ENCODE assay signal across 8 cellular contexts in the genomic region with DNA sequence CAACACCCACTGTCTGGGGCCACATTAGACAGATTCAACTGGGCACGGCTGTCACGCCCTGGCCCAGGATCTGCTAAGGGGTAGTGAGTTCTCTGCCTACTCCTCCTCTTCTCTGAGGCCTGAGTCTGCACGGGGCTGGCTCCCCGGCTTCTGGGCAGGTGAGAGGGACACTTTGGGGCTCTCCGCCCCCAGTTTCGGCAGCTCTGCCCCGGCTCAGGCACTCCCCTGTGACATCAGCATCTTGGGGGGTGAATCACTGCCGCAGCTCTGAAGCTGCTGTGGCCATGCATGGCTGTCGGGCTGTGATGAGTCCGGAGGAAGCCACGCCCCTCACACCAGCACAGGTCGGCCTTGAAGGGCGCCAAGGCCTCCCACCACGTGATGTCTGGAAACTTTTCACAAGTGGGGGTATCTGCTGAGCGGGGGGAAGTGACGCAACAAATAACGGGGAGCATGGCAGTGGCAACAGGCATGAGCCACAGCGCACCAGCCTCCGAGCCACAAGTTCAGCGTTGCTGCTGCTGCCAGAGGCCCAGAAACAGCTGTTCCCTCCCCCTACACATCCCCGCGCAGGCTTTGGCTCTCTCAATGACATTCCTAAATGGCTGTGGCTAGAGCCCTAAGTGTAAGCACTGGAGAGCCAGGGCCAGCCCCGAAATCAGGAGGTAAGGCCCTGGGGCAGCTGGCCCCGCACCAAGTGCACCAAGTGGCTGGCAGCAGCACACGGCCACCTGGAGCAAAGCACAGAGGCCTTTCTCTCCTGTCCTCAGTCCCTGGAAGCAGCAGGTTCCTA. TPM values are rescaled to one million over a fixed set of nuclear protein-coding genes. Genes with fewer than 3 reads are reported as not detected.
DNase-seq lines count a peak whose midpoint lies in the region; ATAC-seq and TF ChIP-seq lines count a peak whose summit lies in the region.

No MANE protein-coding gene starts in this region.

- H3K9ac ChIP-seq in mammary epithelial cell (ENCODE audit: insufficient read depth, low read length): peak overlapping the region; percentile 92

- H3K4me2 ChIP-seq in mammary epithelial cell (ENCODE audit: insufficient read depth, low read depth, low read length): peak overlapping the region; percentile 73

- peak overlapping the region in 2 of 3 experiments; percentile 3 to 16 for H3K4me3 ChIP-seq in mammary epithelial cell (replicated peaks in 1 of 3; ENCODE audit: insufficient read depth in 1 of 3, low read depth in 2 of 3, low read length in 3 of 3)

- H3K79me2 ChIP-seq in mammary epithelial cell (ENCODE audit: insufficient read depth, low read length): peaks cover 67% of the 10 kb centered on the region

- dilution Hi-C loops in mammary epithelial cell (cut with HindIII; ENCODE audit: low sequenced_read_pairs): loop anchor here (5.0 kb wide), 1 partner anchor 147 kb away; no protein-coding TSS in a partner anchor

- H3K9me3 ChIP-seq in mammary epithelial cell (replicated peaks; ENCODE audit: insufficient read depth, low read length): no peaks in the 10 kb centered on the region

- H3K36me3 ChIP-seq in mammary epithelial cell (ENCODE audit: insufficient read depth, low read length): peaks cover 10% of the 10 kb centered on the region

- peak; percentile 59 for ATAC-seq in GM18907 (IDR thresholded peaks at IDR 0.05; ENCODE audit: unreplicated experiment)
- ATAC-seq in HG03175 (IDR thresholded peaks at IDR 0.05; ENCODE audit: unreplicated experiment): peak; percentile 81
- peak; percentile 88 to 93 for ATAC-seq in activated CD4-positive, CD25-positive, alpha-beta regulatory T cell treated with anti-CD3 and anti-CD28 coated beads, Interleukin-2, amount 50 U/mL, for 24 hours
- ATAC-seq in GM18870 (IDR thresholded peaks at IDR 0.05; ENCODE audit: unreplicated experiment): no peak

- no peak for TF ChIP-seq CTCF in mammary epithelial cell (conservative IDR thresholded peaks at IDR 0.05 in 1 of 2, IDR thresholded peaks at IDR 0.05 in 1 of 2; ENCODE audit: extremely low read depth in 1 of 2, insufficient read depth in 1 of 2, low read depth in 1 of 2, low read length in 2 of 2)

- WGBS in mammary epithelial cell (ENCODE audit: low coverage, missing lambda C conversion rate): under 1% methylated on average over 17 of the region's 25 CpGs

- no peaks in the 10 kb centered on the region for H4K20me1 ChIP-seq in mammary epithelial cell (ENCODE audit: insufficient read depth, low read length)

- H3K4me1 ChIP-seq in mammary epithelial cell (ENCODE audit: insufficient read depth, low read length): peaks cover 67% of the 10 kb centered on the region

- BruUV-seq in mammary epithelial cell (replicated peaks; lab: Mats Ljungman, UMichigan): no TSS peak

- no peaks in the 10 kb centered on the region for H3K27me3 ChIP-seq in mammary epithelial cell (ENCODE audit: insufficient read depth, low read length)

- intact Hi-C loops in mammary epithelial cell (cut with micrococcal nuclease): loop anchor here (1.0 to 5.0 kb wide), 5 partner anchors 43 to 161 kb away; no protein-coding TSS in a partner anchor

- CTCF ChIA-PET in mammary epithelial cell (lab: Charles Lee; ENCODE audit: low non-redundant PET): interaction anchor here (0.6 kb wide), 1 partner anchor 135 kb away, joined by 13 read pairs; no protein-coding TSS in a partner anchor

- H3K27ac ChIP-seq in mammary epithelial cell (ENCODE audit: insufficient read depth, low read depth, low read length): peak overlapping the region; percentile 99

- DNase-seq in mammary epithelial cell (peak; percentile 99), kidney tubule cell (ENCODE audit: low spot score) (peak; percentile 98), NCI-H524 treated with DMSO at 0.1 percent for 48 hours (lab: John Stamatoyannopoulos, UW) (no peak)
- peak; percentile 63 to 87 (median 68) for DNase-seq in stimulated activated CD4-positive, alpha-beta T cell treated with anti-CD3 and anti-CD28 coated beads, Interleukin-1b, Interleukin-23, amount 100 ng/mL, for 24 hours (ENCODE audit: low read depth in 4 of 4, low spot score in 1 of 4)

- H2AFZ ChIP-seq in mammary epithelial cell (ENCODE audit: low read depth, low read length): no peak overlapping the region

- in situ Hi-C loops in mammary epithelial cell (cut with MboI; ENCODE audit: low sequenced_read_pairs in 2 of 2): loop anchor here in 1 of 2 donors (5.0 kb wide), 1 partner anchor 152 kb away; no protein-coding TSS in a partner anchor

RNA-seq across cellular contexts. Expression of a gene that starts 26.3 kb away (rescaled TPM):
- 10 to 100 TPM; 26.2 to 36.6 TPM for total RNA-seq in mammary epithelial cell
- 25.2 TPM for polyA plus RNA-seq in mammary epithelial cell
- 13.7 TPM for polyA minus RNA-seq in mammary epithelial cell

RNA-seq across cellular contexts. Expression of a gene that starts 54.4 kb away (rescaled TPM):
- total RNA-seq in mammary epithelial cell: not detected
- polyA plus RNA-seq in mammary epithelial cell: not detected
- not detected for polyA minus RNA-seq in mammary epithelial cell
